Comparison of ENCODE assay signal across 8 cellular contexts in the genomic region with DNA sequence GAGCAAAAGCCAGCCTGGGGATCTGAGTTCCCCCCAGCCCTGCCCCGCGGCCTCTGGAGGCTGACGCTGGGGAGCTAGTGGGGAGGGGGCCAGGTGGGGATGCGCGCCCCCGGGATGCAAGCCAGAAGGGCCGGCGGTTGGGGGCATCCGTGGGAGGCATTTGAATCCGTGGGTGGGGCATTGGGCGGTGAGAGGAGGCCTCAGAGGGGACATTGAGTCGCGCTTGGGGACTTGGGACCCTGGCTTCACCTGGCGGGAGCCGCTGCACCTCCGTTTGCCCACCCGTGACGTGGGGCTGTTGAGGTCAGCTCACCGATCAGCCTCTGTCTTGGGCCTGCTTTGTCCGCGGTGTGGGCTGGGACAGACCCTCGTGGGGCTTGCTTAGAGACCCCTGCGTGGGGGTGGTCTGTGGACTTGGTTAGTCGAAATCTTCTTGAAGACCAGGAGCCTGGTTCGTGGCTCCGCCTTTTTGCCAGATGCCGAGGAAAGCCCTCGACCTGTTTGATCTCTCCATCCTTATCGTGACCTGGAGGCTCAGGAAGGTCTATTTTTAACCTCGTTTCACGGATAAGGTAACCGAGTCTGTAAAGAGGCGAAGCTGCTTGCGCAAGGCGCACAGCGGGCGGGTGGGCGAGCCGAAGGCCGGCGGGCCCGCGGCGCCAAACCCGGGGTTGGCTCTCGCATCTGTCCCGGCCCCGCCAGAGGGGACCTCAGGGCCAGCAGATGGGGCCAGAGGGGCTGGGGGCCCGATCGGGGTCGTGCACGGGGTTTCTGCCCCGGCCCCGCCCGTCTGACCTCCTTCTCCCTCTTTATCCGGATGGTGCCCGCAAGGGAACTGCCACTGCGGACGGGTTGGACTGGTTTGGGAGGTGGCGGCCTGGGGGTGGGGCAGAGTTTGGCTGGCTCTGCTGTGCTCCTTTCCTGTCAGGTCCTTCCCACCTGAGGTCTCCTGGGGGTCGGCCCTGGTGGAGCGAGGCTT. TPM values are rescaled to one million over a fixed set of nuclear protein-coding genes. Genes with fewer than 3 reads are reported as not detected.
DNase-seq lines count a peak whose midpoint lies in the region; ATAC-seq and TF ChIP-seq lines count a peak whose summit lies in the region.

No MANE protein-coding gene starts in this region.

- peaks cover 19 to 42% of the 10 kb centered on the region in 2 experiments for H3K79me1 ChIP-seq in IMR-90 (ENCODE audit: low read depth in 1 of 2, low read length in 2 of 2)

- H3K9ac ChIP-seq in BLaER1 treated with 17β-estradiol and CSF1 and Interleukin-3, amounts not matched to agents 10 nM and 100 nM = no peak overlapping the region
- H3K9ac ChIP-seq in IMR-90 (ENCODE audit: low read depth, low read length) (no peak overlapping the region), duodenal mucosa (ENCODE audit: low read depth in 1 of 2, low read length in 2 of 2) (peak overlapping the region; percentile 48 to 54)

- no peak overlapping the region; the same call in 1 of the 2 replicates for H3K18ac ChIP-seq in IMR-90 (ENCODE audit: low read depth, low read length)

- peak overlapping the region; percentile 83 for H2AFZ ChIP-seq in IMR-90 (replicated peaks; ENCODE audit: low read length, poor library complexity)

- 34% methylated on average over 28 of the region's 62 CpGs; no CpG with 5 or more reads in 1 of the 2 experiments for WGBS in IMR-90 (ENCODE audit: extremely low coverage in 2 of 2, insufficient read length in 1 of 2), 2 experiments

- H3K27ac ChIP-seq in BLaER1 treated with 17β-estradiol and CSF1 and Interleukin-3, amounts not matched to agents 10 nM and 100 nM = no peak overlapping the region
- H3K27ac ChIP-seq in IMR-90 (ENCODE audit: insufficient read depth, low read length) = no peak overlapping the region
- H3K27ac ChIP-seq in duodenal mucosa (ENCODE audit: low read depth, low read length) = no peak overlapping the region
- no peak overlapping the region for H3K27ac ChIP-seq in muscle layer of duodenum (ENCODE audit: low read length)
- H3K27ac ChIP-seq in uterus = no peak overlapping the region

- H2AK9ac ChIP-seq in IMR-90 (replicated peaks; ENCODE audit: low read depth, low read length, poor library complexity) = no peak overlapping the region

- H4K8ac ChIP-seq in IMR-90 (ENCODE audit: low read depth in 2 of 2, low read length in 2 of 2) = peak overlapping the region in 1 of 2 experiments; percentile 63; a peak in 1 of 4 replicates

- H3K27me3 ChIP-seq in BLaER1 treated with 17β-estradiol and CSF1 and Interleukin-3, amounts not matched to agents 10 nM and 100 nM = no peaks in the 10 kb centered on the region
- H3K27me3 ChIP-seq in IMR-90 (ENCODE audit: control insufficient read depth, insufficient read depth, low read length) (no peaks in the 10 kb centered on the region), duodenal mucosa (ENCODE audit: control insufficient read depth in 1 of 2, insufficient read depth in 2 of 2, low read length in 2 of 2) (no peaks in the 10 kb centered on the region), muscle layer of duodenum (ENCODE audit: low read depth, low read length) (peaks cover 17% of the 10 kb centered on the region), uterus (no peaks in the 10 kb centered on the region)

- no peak overlapping the region for H3K4ac ChIP-seq in IMR-90 (ENCODE audit: low read depth, low read length)

- H2BK15ac ChIP-seq in IMR-90 (ENCODE audit: low read depth, low read length) = no peak overlapping the region

- H3K36me3 ChIP-seq in BLaER1 treated with 17β-estradiol and CSF1 and Interleukin-3, amounts not matched to agents 10 nM and 100 nM = peaks cover 0 to 37% (median 0%) of the 10 kb centered on the region in 11 experiments; a peak in 7 of 22 replicates
- H3K36me3 ChIP-seq in IMR-90 (ENCODE audit: control insufficient read depth, insufficient read depth, low read length) (no peaks in the 10 kb centered on the region), duodenal mucosa (ENCODE audit: control insufficient read depth in 1 of 2, insufficient read depth in 2 of 2, low read length in 2 of 2) (peaks cover 6% of the 10 kb centered on the region in 2 donors), muscle layer of duodenum (ENCODE audit: control insufficient read depth in 1 of 2, insufficient read depth in 2 of 2, low read length in 2 of 2) (peaks cover 0 to 3% of the 10 kb centered on the region in 2 donors), uterus (no peaks in the 10 kb centered on the region)

- dilution Hi-C loops in IMR-90 (cut with HindIII; ENCODE audit: low sequenced_read_pairs, unreplicated experiment) = no loop called here

- TF ChIP-seq CTCF in IMR-90 (conservative IDR thresholded peaks at IDR 0.05; ENCODE audit: low read depth, low read length) = no peak
- no peak for TF ChIP-seq CTCF in uterus (IDR thresholded peaks at IDR 0.05)

- no peak for TF ChIP-seq POLR2A in IMR-90 (IDR thresholded peaks at IDR 0.05; ENCODE audit: low read depth, low read length)
- TF ChIP-seq POLR2A in uterus (IDR thresholded peaks at IDR 0.05) = no peak

- H3K56ac ChIP-seq in IMR-90 (ENCODE audit: extremely low read depth, insufficient read depth, low read length) = no peak overlapping the region

- POLR2A ChIA-PET in IMR-90 (lab: Charles Lee; ENCODE audit: unreplicated experiment) = no interaction called here

- no peak overlapping the region for H3K14ac ChIP-seq in IMR-90 (replicated peaks; ENCODE audit: low read depth, low read length)

- H4K91ac ChIP-seq in IMR-90 (ENCODE audit: insufficient read depth, low read depth, low read length) = no peak overlapping the region

- no peak overlapping the region for H2BK20ac ChIP-seq in IMR-90 (ENCODE audit: low read depth, low read length)

- intact Hi-C loops in IMR-90 (cut with micrococcal nuclease) (no loop called here), uterus (cut with DNase I; ENCODE audit: low total_unique reads) (no loop called here)

- peaks cover 0 to 11% (median 7%) of the 10 kb centered on the region in 11 experiments; a peak in 13 of 22 replicates for H3K9me3 ChIP-seq in BLaER1 treated with 17β-estradiol and CSF1 and Interleukin-3, amounts not matched to agents 10 nM and 100 nM (replicated peaks in 1 of 11)
- H3K9me3 ChIP-seq in IMR-90 (ENCODE audit: control insufficient read depth, insufficient read depth, low read length) (no peaks in the 10 kb centered on the region), duodenal mucosa (ENCODE audit: control insufficient read depth in 1 of 2, low read length in 2 of 2) (no peaks in the 10 kb centered on the region), muscle layer of duodenum (ENCODE audit: control insufficient read depth in 1 of 2, low read length in 2 of 2) (no peaks in the 10 kb centered on the region), uterus (no peaks in the 10 kb centered on the region)

- no peak for ATAC-seq in IMR-90 (ENCODE audit: low read depth)

- CTCF ChIA-PET in IMR-90 (lab: Yijun Ruan, JAX) = no interaction called here

- no peak overlapping the region for H2AK5ac ChIP-seq in IMR-90 (ENCODE audit: low read depth, low read length)

- peaks cover 9 to 92% (median 44%) of the 10 kb centered on the region in 11 experiments; a peak in 19 of 22 replicates for H4K20me1 ChIP-seq in BLaER1 treated with 17β-estradiol and CSF1 and Interleukin-3, amounts not matched to agents 10 nM and 100 nM
- H4K20me1 ChIP-seq in IMR-90 (ENCODE audit: insufficient read depth, low read length) = no peaks in the 10 kb centered on the region

- no peak overlapping the region for H2BK120ac ChIP-seq in IMR-90 (ENCODE audit: low read depth, low read length)

- TF ChIP-seq RAD21 in IMR-90 (IDR thresholded peaks at IDR 0.05; ENCODE audit: low read length) = no peak

- no peak overlapping the region for H3K4me3 ChIP-seq in BLaER1 treated with 17β-estradiol and CSF1 and Interleukin-3, amounts not matched to agents 10 nM and 100 nM
- H3K4me3 ChIP-seq in IMR-90 (ENCODE audit: insufficient read depth, low read depth, low read length) = peak overlapping the region; percentile 43; the same call in 1 of the 2 replicates
- H3K4me3 ChIP-seq in duodenal mucosa (ENCODE audit: low read depth in 1 of 2, low read length in 2 of 2) = peak overlapping the region; percentile 65 to 71
- H3K4me3 ChIP-seq in muscle layer of duodenum (ENCODE audit: low read depth in 1 of 2, low read length in 2 of 2) = peak overlapping the region; percentile 30 to 42
- no peak overlapping the region for H3K4me3 ChIP-seq in uterus

- H3K9me1 ChIP-seq in IMR-90 (ENCODE audit: insufficient read depth, low read length) = peaks cover 7% of the 10 kb centered on the region; the same call in 1 of the 2 replicates

- H2BK5ac ChIP-seq in IMR-90 (ENCODE audit: low read depth, low read length, poor library complexity, severe bottlenecking) = no peak overlapping the region

- peaks cover 54 to 86% (median 71%) of the 10 kb centered on the region in 10 experiments for H3K4me1 ChIP-seq in BLaER1 treated with 17β-estradiol and CSF1 and Interleukin-3, amounts not matched to agents 10 nM and 100 nM
- H3K4me1 ChIP-seq in IMR-90 (ENCODE audit: control insufficient read depth, insufficient read depth, low read length) = peaks cover 5% of the 10 kb centered on the region
- H3K4me1 ChIP-seq in duodenal mucosa (ENCODE audit: control insufficient read depth in 1 of 2, insufficient read depth in 2 of 2, low read length in 2 of 2) = peaks cover 25 to 54% of the 10 kb centered on the region in 2 donors
- peaks cover 0 to 29% of the 10 kb centered on the region in 2 donors for H3K4me1 ChIP-seq in muscle layer of duodenum (ENCODE audit: control insufficient read depth in 1 of 2, insufficient read depth in 2 of 2, low read length in 2 of 2)
- H3K4me1 ChIP-seq in uterus = peaks cover 0 to 14% of the 10 kb centered on the region in 2 donors

- no TSS peak for BruUV-seq in IMR-90 (replicated peaks; lab: Mats Ljungman, UMichigan)

- in situ Hi-C loops in IMR-90 (cut with MboI; ENCODE audit: low sequenced_read_pairs) = no loop called here

- peak overlapping the region; percentile 2; the same call in 1 of the 2 replicates for H4K5ac ChIP-seq in IMR-90 (ENCODE audit: low read depth, low read length)

- H3K23ac ChIP-seq in IMR-90 (ENCODE audit: low read depth, low read length) = no peak overlapping the region

- peak overlapping the region in 9 of 11 experiments; percentile 5 to 56 (median 32); a peak in 14 of 22 replicates for H3K4me2 ChIP-seq in BLaER1 treated with 17β-estradiol and CSF1 and Interleukin-3, amounts not matched to agents 10 nM and 100 nM
- H3K4me2 ChIP-seq in IMR-90 (ENCODE audit: low read depth, low read length) = peak overlapping the region; percentile 57; the same call in 1 of the 2 replicates

- DNase-seq in IMR-90 (no peak), T1000 (lab: John Stamatoyannopoulos, UW) (no peak), kidney tubule cell (ENCODE audit: low spot score) (no peak), uterus (no peak), AG08396 (ENCODE audit: low spot score) (no peak)

TF ChIP-seq in IMR-90, 13 proteins besides CTCF, POLR2A, EP300 and RAD21 (continues in another document):
- TF ChIP-seq RFX5 (IDR thresholded peaks at IDR 0.05; ENCODE audit: low read depth, low read length) = no peak
- TF ChIP-seq CHD1 (IDR thresholded peaks at IDR 0.05; ENCODE audit: low read depth, low read length) = no peak
- no peak for TF ChIP-seq RCOR1 (IDR thresholded peaks at IDR 0.05; ENCODE audit: insufficient replicate concordance, low read length)

RNA-seq across cellular contexts. Expression of gene FAM110A, which starts 8.3 kb away (rescaled TPM):
- total RNA-seq in IMR-90 (2012; rRNA removed) (0.36 and 0.56 TPM in 2 replicates), uterus (1 to 10 TPM in 3 of 4 donors, under 1 TPM in 1; 0.59 to 6.2 (median 4.0) TPM)
- 3.6 and 4.7 TPM in 2 replicates for polyA plus RNA-seq in IMR-90 (2012; rRNA removed)
- polyA plus RNA-seq in IMR-90 (2012; cell fraction: cytosol; rRNA removed) = 6.2 and 6.9 TPM in 2 replicates
- polyA plus RNA-seq in IMR-90 (2012; cell fraction: nucleus; rRNA removed; ENCODE audit: low replicate concordance) = 7.7 and 12.4 TPM in 2 replicates

Comparison
In these comparisons a context has a peak if more than half of its experiments do, and no peak if none do; other contexts are left out.
1. H3K4me3 ChIP-seq: peak in IMR-90 (single experiment), duodenal mucosa (2 of 2) and muscle layer of duodenum (2 of 2); none in BLaER1 treated with 17β-estradiol and CSF1 and Interleukin-3, amounts not matched to agents 10 nM and 100 nM (0 of 10) and uterus (0 of 2).
2. H3K9ac ChIP-seq: peak in duodenal mucosa (2 of 2); none in BLaER1 treated with 17β-estradiol and CSF1 and Interleukin-3, amounts not matched to agents 10 nM and 100 nM (0 of 11) and IMR-90 (single experiment).